In the genomic region with DNA sequence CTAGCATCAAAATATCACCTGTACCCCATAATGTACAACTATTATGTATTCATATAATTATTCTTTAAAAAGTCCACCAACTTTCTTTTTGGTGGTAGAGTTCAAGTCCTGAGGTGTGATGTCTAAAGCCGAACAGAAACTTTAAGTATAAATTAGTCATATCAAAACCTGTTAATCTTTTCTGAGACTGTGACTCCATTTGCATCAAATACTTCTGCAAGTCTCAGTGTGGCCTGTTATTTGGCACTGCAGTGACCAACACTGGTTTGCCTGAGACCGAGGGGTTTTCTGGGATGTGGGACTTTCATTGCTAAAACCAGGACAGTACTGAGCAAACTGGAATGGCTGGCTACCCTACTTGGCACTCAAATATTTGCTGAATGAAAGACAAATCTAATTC, we compare ENCODE assay signal across 20 cellular contexts. TPM values are rescaled to one million over a fixed set of nuclear protein-coding genes. Genes with fewer than 3 reads are reported as not detected.
DNase-seq lines count a peak whose midpoint lies in the region; ATAC-seq and TF ChIP-seq lines count a peak whose summit lies in the region.
"Had no signal": no experiment of that assay in that cellular context is flagged by ENCODE, and none has a peak within 500 bp of the region (broad histone marks: within the 10 kb centered on the region; RNA-seq: fewer than 3 reads in every experiment).

No MANE protein-coding gene starts in this region.

- H3K9me3 Mint-ChIP-seq in type B pancreatic cell, result peaks cover 17% of the 10 kb centered on the region
- peaks cover 13% of the 10 kb centered on the region for H3K9me3 Mint-ChIP-seq in activated naive CD8-positive, alpha-beta T cell treated with anti-CD3 and anti-CD28 coated beads for 36 hours
- H3K9me3 Mint-ChIP-seq: CD4-positive, alpha-beta memory T cell had no signal

- in situ Hi-C loops in GM13976 (cut with MboI; ENCODE audit: low sequenced_read_pairs, unreplicated experiment) (no loop called here), gastrocnemius medialis (cut with MboI; ENCODE audit: low sequenced_read_pairs in 4 of 4) (loop anchor here in 3 of 4 donors (25.0 kb wide), 2 partner anchors 314 to 339 kb away; partner anchors contain the start of gene RARB (in 1 of the 3))

- TF ChIP-seq CTCF in GM13976 (IDR thresholded peaks at IDR 0.05; ENCODE audit: borderline replicate concordance, control extremely low read depth, extremely low read depth, insufficient read depth, missing control alignments) (no peak), type B pancreatic cell (conservative IDR thresholded peaks at IDR 0.05) (no peak), gastrocnemius medialis (IDR thresholded peaks at IDR 0.05 in 4 of 5, conservative IDR thresholded peaks at IDR 0.05 in 1 of 5) (no peak)

- H3K27me3 Mint-ChIP-seq in type B pancreatic cell, result no peaks in the 10 kb centered on the region
- H3K27me3 Mint-ChIP-seq in activated naive CD8-positive, alpha-beta T cell treated with anti-CD3 and anti-CD28 coated beads for 36 hours, result no peaks in the 10 kb centered on the region
- H3K27me3 Mint-ChIP-seq: CD4-positive, alpha-beta memory T cell had no signal

- H3K4me1 Mint-ChIP-seq in type B pancreatic cell (ENCODE audit: unreplicated experiment), result peaks cover 9% of the 10 kb centered on the region
- peaks cover 35% of the 10 kb centered on the region for H3K4me1 Mint-ChIP-seq in activated naive CD8-positive, alpha-beta T cell treated with anti-CD3 and anti-CD28 coated beads for 36 hours

- ATAC-seq in GM19043 (IDR thresholded peaks at IDR 0.05; ENCODE audit: low read depth, unreplicated experiment) (peak; percentile 58), HG02623 (IDR thresholded peaks at IDR 0.05; ENCODE audit: unreplicated experiment) (peak; percentile 46), HG03442 (IDR thresholded peaks at IDR 0.05; ENCODE audit: unreplicated experiment) (peak; percentile 79), gastrocnemius medialis (no peak)
- ATAC-seq: Right ventricle myocardium inferior had no signal

- intact Hi-C loops in gastrocnemius medialis (cut with DNase I; ENCODE audit: low total_unique reads), result no loop called here

- no peak overlapping the region for H3K27ac ChIP-seq in gastrocnemius medialis
- H3K27ac ChIP-seq: coronary artery, upper lobe of left lung had no signal

- H3K4me3 Mint-ChIP-seq in type B pancreatic cell, result no peak overlapping the region
- H3K4me3 Mint-ChIP-seq in activated naive CD8-positive, alpha-beta T cell treated with anti-CD3 and anti-CD28 coated beads for 36 hours, result no peak overlapping the region
- H3K4me3 Mint-ChIP-seq: CD4-positive, alpha-beta memory T cell; HFFc6; T-helper 1 cell treated with Interleukin-12 subunit alpha and Interleukin-12 subunit beta and Interleukin-4 antibody, amounts not matched to agents 30 μg/mL and 1 μg/mL, for 36 hours had no signal

- H3K27ac Mint-ChIP-seq in type B pancreatic cell, result no peak overlapping the region
- no peak overlapping the region for H3K27ac Mint-ChIP-seq in activated naive CD8-positive, alpha-beta T cell treated with anti-CD3 and anti-CD28 coated beads for 36 hours
- H3K27ac Mint-ChIP-seq: CD4-positive, alpha-beta memory T cell; HFFc6; T-helper 1 cell treated with Interleukin-12 subunit alpha and Interleukin-12 subunit beta and Interleukin-4 antibody, amounts not matched to agents 30 μg/mL and 1 μg/mL, for 36 hours had no signal

- TF ChIP-seq POLR2A in gastrocnemius medialis (IDR thresholded peaks at IDR 0.05), result no peak

- no peaks in the 10 kb centered on the region for H3K27me3 ChIP-seq in gastrocnemius medialis
- H3K27me3 ChIP-seq: upper lobe of left lung had no signal

- peaks cover 0 to 50% of the 10 kb centered on the region in 2 donors for H3K36me3 ChIP-seq in gastrocnemius medialis

- peaks cover 0 to 5% of the 10 kb centered on the region in 2 donors for H3K4me1 ChIP-seq in gastrocnemius medialis
- H3K4me1 ChIP-seq: upper lobe of left lung had no signal

- peaks cover 58% of the 10 kb centered on the region for H3K36me3 Mint-ChIP-seq in type B pancreatic cell
- peaks cover 79% of the 10 kb centered on the region for H3K36me3 Mint-ChIP-seq in activated naive CD8-positive, alpha-beta T cell treated with anti-CD3 and anti-CD28 coated beads for 36 hours

- H3K4me3 ChIP-seq in gastrocnemius medialis, result no peak overlapping the region
- H3K4me3 ChIP-seq: coronary artery, lung, upper lobe of left lung had no signal

- no peaks in the 10 kb centered on the region for H3K9me3 ChIP-seq in gastrocnemius medialis
- H3K9me3 ChIP-seq: upper lobe of left lung had no signal

- DNase-seq in GM13976 (ENCODE audit: low spot score), result peak; percentile 12
- DNase-seq in type B pancreatic cell (ENCODE audit: extremely low spot score, unreplicated experiment), result no peak
- no peak for DNase-seq in NCI-H2196 treated with DMSO at 0.1 percent for 48 hours (lab: John Stamatoyannopoulos, UW; ENCODE audit: unreplicated experiment)
- DNase-seq in activated naive CD8-positive, alpha-beta T cell treated with anti-CD3 and anti-CD28 coated beads for 36 hours, result no peak
- no peak for DNase-seq in gastrocnemius medialis
- DNase-seq: ACHN; activated naive CD4-positive, alpha-beta T cell treated with Interleukin-2 at 50 U/mL for 16 hours; CD4-positive, alpha-beta memory T cell; HFFc6; NCI-H1092; NCI-H2227 treated with DMSO at 0.1 percent for 48 hours; posterior cingulate gyrus; upper lobe of left lung had no signal

RNA-seq across cellular contexts. Expression of gene NGLY1, which starts 7.3 kb away (rescaled TPM):
- total RNA-seq in type B pancreatic cell (ENCODE audit: low replicate concordance), result 34.4 and 38.9 TPM in 2 replicates
- 10 to 100 TPM; 63.1 to 72.8 TPM for total RNA-seq in activated naive CD8-positive, alpha-beta T cell treated with anti-CD3 and anti-CD28 coated beads for 36 hours
- total RNA-seq in gastrocnemius medialis, result 10 to 100 TPM; 61.5 to 73.3 (median 68.6) TPM

RNA-seq across cellular contexts. Expression of gene OXSM, which starts 14.0 kb away (rescaled TPM):
- 12.4 and 15.2 TPM in 2 replicates for total RNA-seq in type B pancreatic cell (ENCODE audit: low replicate concordance)
- total RNA-seq in activated naive CD8-positive, alpha-beta T cell treated with anti-CD3 and anti-CD28 coated beads for 36 hours, result 10 to 100 TPM; 14.2 to 15.0 TPM
- 10 to 100 TPM in 3 of 4 donors, 1 to 10 TPM in 1; 5.9 to 26.3 (median 13.3) TPM for total RNA-seq in gastrocnemius medialis

Comparison
In these comparisons a context has a peak if more than half of its experiments do, and no peak if none do; other contexts are left out.
1. ATAC-seq: peak in GM19043 (single experiment), HG02623 (single experiment) and HG03442 (single experiment); none in gastrocnemius medialis (0 of 2).